30 cellular contexts compared by ENCODE assay signal in genomic region chr16:65200857-65201256, GRCh38.
DNase-seq lines count a peak whose midpoint lies in the region; TF ChIP-seq lines count a peak whose summit lies in the region.
"Had no signal": no experiment of that assay in that cellular context is flagged by ENCODE, and none has a peak within 500 bp of the region (broad histone marks: within the 10 kb centered on the region; RNA-seq: fewer than 3 reads in every experiment).

No MANE protein-coding gene starts in this region.

- CTCF ChIA-PET in SK-N-SH (lab: Yijun Ruan, JAX): interaction anchor here (1.1 kb wide), 1 partner anchor 10 kb away, joined by 3 read pairs; no protein-coding TSS in a partner anchor

- H3K4me2 ChIP-seq in KMS-11 (peak overlapping the region; percentile 26), SK-N-SH (no peak overlapping the region)

- H3K79me2 ChIP-seq in KMS-11 (ENCODE audit: insufficient read depth, low read depth): no peaks in the 10 kb centered on the region
- no peaks in the 10 kb centered on the region for H3K79me2 ChIP-seq in SK-N-SH (ENCODE audit: insufficient read depth)
- H3K79me2 ChIP-seq: parathyroid adenoma had no signal

- H4K20me1 ChIP-seq in KMS-11 (ENCODE audit: insufficient read depth) (no peaks in the 10 kb centered on the region), SK-N-SH (ENCODE audit: insufficient read depth) (no peaks in the 10 kb centered on the region)

- POLR2A ChIA-PET in SK-N-SH (lab: Yijun Ruan, JAX): no interaction called here

- no peak for TF ChIP-seq EP300 in SK-N-SH (IDR thresholded peaks at IDR 0.05; ENCODE audit: borderline replicate concordance in 1 of 2, low read depth in 1 of 2, low read length in 1 of 2)

- no peak for TF ChIP-seq RAD21 in SK-N-SH (IDR thresholded peaks at IDR 0.05; ENCODE audit: low read length)

- H3K27ac ChIP-seq in KMS-11 (peak overlapping the region; percentile 74), SK-N-SH (ENCODE audit: low read depth in 2 of 2, low read length in 1 of 2) (no peak overlapping the region)
- H3K27ac ChIP-seq: parathyroid adenoma, right atrium auricular region, testis, uterus, WERI-Rb-1 had no signal

- peaks cover 20% of the 10 kb centered on the region for H3K4me1 ChIP-seq in KMS-11 (ENCODE audit: low read depth, poor library complexity, severe bottlenecking)
- H3K4me1 ChIP-seq in SK-N-SH (ENCODE audit: control insufficient read depth in 1 of 2, insufficient read depth in 2 of 2, low read depth in 1 of 2, low read length in 1 of 2): peaks cover 2 to 8% of the 10 kb centered on the region in 2 experiments; a peak in 3 of 4 replicates
- H3K4me1 ChIP-seq: parathyroid adenoma, right atrium auricular region, uterus had no signal

- peak overlapping the region; percentile 49; the same call in 1 of the 2 replicates for H3K9ac ChIP-seq in KMS-11
- H3K9ac ChIP-seq in SK-N-SH: no peak overlapping the region
- H3K9ac ChIP-seq: parathyroid adenoma had no signal

- no peaks in the 10 kb centered on the region for H3K9me2 ChIP-seq in SK-N-SH

- H3K36me3 ChIP-seq in KMS-11 (ENCODE audit: insufficient read depth) (no peaks in the 10 kb centered on the region), SK-N-SH (replicated peaks in 1 of 2; ENCODE audit: control insufficient read depth in 1 of 2, insufficient read depth in 2 of 2, low read length in 1 of 2) (no peaks in the 10 kb centered on the region)
- H3K36me3 ChIP-seq: right atrium auricular region, uterus, WERI-Rb-1 had no signal

- H2AFZ ChIP-seq in KMS-11 (ENCODE audit: low read depth) (peak overlapping the region; percentile 53; the same call in 1 of the 2 replicates), SK-N-SH (ENCODE audit: low read depth) (no peak overlapping the region)
- H2AFZ ChIP-seq: parathyroid adenoma had no signal

- no peaks in the 10 kb centered on the region for H3F3A ChIP-seq in SK-N-SH (replicated peaks; ENCODE audit: insufficient read depth)

- H3K9me3 ChIP-seq in SK-N-SH: no peaks in the 10 kb centered on the region
- H3K9me3 ChIP-seq: right atrium auricular region, testis, uterus had no signal

- H3K27me3 ChIP-seq in KMS-11 (ENCODE audit: insufficient read depth, low read depth): no peaks in the 10 kb centered on the region
- H3K27me3 ChIP-seq in SK-N-SH (ENCODE audit: insufficient read depth): no peaks in the 10 kb centered on the region
- H3K27me3 ChIP-seq: right atrium auricular region, testis, uterus had no signal

- no peak overlapping the region for H3K4me3 ChIP-seq in KMS-11 (IDR thresholded peaks at IDR 0.05; ENCODE audit: insufficient read depth, low read depth, low read length)
- no peak overlapping the region for H3K4me3 ChIP-seq in skeletal muscle cell (ENCODE audit: low read depth, low read length)
- H3K4me3 ChIP-seq in SK-N-SH (ENCODE audit: low read depth in 2 of 2, low read length in 1 of 2): no peak overlapping the region
- H3K4me3 ChIP-seq: right atrium auricular region, testis, uterus had no signal

- TF ChIP-seq CTCF in KMS-11 (conservative IDR thresholded peaks at IDR 0.05; ENCODE audit: low read depth, low read length) (no peak), SK-N-SH (IDR thresholded peaks at IDR 0.05) (no peak)

- DNase-seq in GM04504 (ENCODE audit: low read depth) (peak; percentile 72), fibroblast of gingiva (ENCODE audit: low read depth) (peak; percentile 14), skeletal muscle cell (ENCODE audit: low read depth) (peak; percentile 40), SK-N-SH (no peak), RPMI8226 (no peak), Kasumi-1 (lab: John Stamatoyannopoulos, UW) (no peak)
- DNase-seq: activated CD4-positive, alpha-beta T cell treated with anti-CD3 and anti-CD28 coated beads for 48 hours; activated CD8-positive, alpha-beta memory T cell treated with anti-CD3 and anti-CD28 coated beads for 24 hours; activated effector memory CD4-positive, alpha-beta T cell treated with Interleukin-2 at 50 U/mL for 16 hours; activated naive CD8-positive, alpha-beta T cell treated with anti-CD3 and anti-CD28 coated beads, Interleukin-2, amount 10 ng/mL, durations not matched to agents 7 days and 5 days; CD4-positive, CD25-positive, alpha-beta regulatory T cell; EL; foreskin melanocyte; KG1; left colon; NCI-H1436 treated with DMSO at 0.1 percent for 48 hours; NCI-H2107; NCI-H446 treated with DMSO at 0.1 percent for 48 hours; PC-3; SHP77 treated with DMSO at 0.1 percent for 48 hours; stimulated activated CD4-positive, alpha-beta T cell treated with anti-CD3 and anti-CD28 coated beads, Interleukin-15, amount 100 ng/mL, for 24 hours; stimulated activated naive B cell treated with anti-CD40 and anti-IgM and Interleukin-4, amounts not matched to agents 10 μg/mL and 1 μg/mL and 100 μg/mL, for 72 hours; SW 1271; T1000; testis; uterus had no signal

- WGBS in SK-N-SH (ENCODE audit: low lambda C conversion rate): 91% methylated on average over 5 of the region's 5 CpGs

TF ChIP-seq in SK-N-SH, 30 proteins besides CTCF, POLR2A, EP300 and RAD21 (continues in another document):
- TF ChIP-seq SMC3 (IDR thresholded peaks at IDR 0.05; ENCODE audit: low read depth, low read length) (no peak), GATA2 (CRISPR knock-in tag; IDR thresholded peaks at IDR 0.05) (no peak), YY1 (IDR thresholded peaks at IDR 0.05; ENCODE audit: low read depth) (no peak), NRF1 (IDR thresholded peaks at IDR 0.05; ENCODE audit: low read depth, low read length) (no peak), REST (IDR thresholded peaks at IDR 0.05; ENCODE audit: low read depth, low read length) (no peak), TEAD4 (IDR thresholded peaks at IDR 0.05; ENCODE audit: borderline replicate concordance, insufficient read depth) (no peak), CHD2 (IDR thresholded peaks at IDR 0.05; ENCODE audit: low read length, partially characterized antibody) (no peak), ELF1 (IDR thresholded peaks at IDR 0.05) (no peak), FOXM1 (IDR thresholded peaks at IDR 0.05; ENCODE audit: low read depth) (no peak), ZBTB33 (IDR thresholded peaks at IDR 0.05; ENCODE audit: borderline replicate concordance, low read depth) (no peak), RCOR1 (IDR thresholded peaks at IDR 0.05; ENCODE audit: low read length) (no peak)
- TF ChIP-seq, protein P1, sequence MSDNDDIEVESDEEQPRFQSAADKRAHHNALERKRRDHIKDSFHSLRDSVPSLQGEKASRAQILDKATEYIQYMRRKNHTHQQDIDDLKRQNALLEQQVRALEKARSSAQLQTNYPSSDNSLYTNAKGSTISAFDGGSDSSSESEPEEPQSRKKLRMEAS (IDR thresholded peaks at IDR 0.05; ENCODE audit: low read depth): no peak
- TF ChIP-seq, protein P2, sequence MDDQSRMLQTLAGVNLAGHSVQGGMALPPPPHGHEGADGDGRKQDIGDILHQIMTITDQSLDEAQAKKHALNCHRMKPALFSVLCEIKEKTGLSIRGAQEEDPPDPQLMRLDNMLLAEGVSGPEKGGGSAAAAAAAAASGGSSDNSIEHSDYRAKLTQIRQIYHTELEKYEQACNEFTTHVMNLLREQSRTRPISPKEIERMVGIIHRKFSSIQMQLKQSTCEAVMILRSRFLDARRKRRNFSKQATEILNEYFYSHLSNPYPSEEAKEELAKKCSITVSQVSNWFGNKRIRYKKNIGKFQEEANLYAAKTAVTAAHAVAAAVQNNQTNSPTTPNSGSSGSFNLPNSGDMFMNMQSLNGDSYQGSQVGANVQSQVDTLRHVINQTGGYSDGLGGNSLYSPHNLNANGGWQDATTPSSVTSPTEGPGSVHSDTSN (IDR thresholded peaks at IDR 0.05): no peak

Comparison
In these comparisons a context has a peak if more than half of its experiments do, and no peak if none do; other contexts are left out.
1. DNase-seq: peak in GM04504 (single experiment), fibroblast of gingiva (single experiment) and skeletal muscle cell (single experiment); none in SK-N-SH (single experiment), RPMI8226 (single experiment) and Kasumi-1 (0 of 2).